15 cellular contexts compared by ENCODE assay signal in genomic region chr10:44991571-44991970, GRCh38. TPM values are rescaled to one million over a fixed set of nuclear protein-coding genes. Genes with fewer than 3 reads are reported as not detected.
DNase-seq lines count a peak whose midpoint lies in the region; ATAC-seq, FAIRE-seq and TF ChIP-seq lines count a peak whose summit lies in the region.
"Had no signal": no experiment of that assay in that cellular context is flagged by ENCODE, and none has a peak within 500 bp of the region (broad histone marks: within the 10 kb centered on the region; RNA-seq: fewer than 3 reads in every experiment).

No MANE protein-coding gene starts in this region.

- intact Hi-C loops in HepG2 (cut with micrococcal nuclease; ENCODE audit: unreplicated experiment) (loop anchor here (5.0 kb wide), 1 partner anchor 59 kb away; no protein-coding TSS in a partner anchor), tibial artery (cut with DNase I; ENCODE audit: low total_unique reads) (no loop called here)

- 93% methylated on average over 5 of the region's 5 CpGs for WGBS in HepG2 (ENCODE audit: low lambda C conversion rate)

- no peak for TF ChIP-seq RAD21 in HepG2 (CRISPR knock-in tag; IDR thresholded peaks at IDR 0.05)

- TF ChIP-seq POLR2A in HepG2 (IDR thresholded peaks at IDR 0.05; ENCODE audit: insufficient read depth in 1 of 2, low read depth in 2 of 2, low read length in 2 of 2), result no peak

- no peak overlapping the region; the same call in 1 of the 2 replicates for H3K9ac ChIP-seq in HepG2 (ENCODE audit: insufficient read depth, low read depth, low read length)

- ATAC-seq in HepG2 (no peak), GM18907 (IDR thresholded peaks at IDR 0.05; ENCODE audit: unreplicated experiment) (no peak)

- TF ChIP-seq EP300 in HepG2 (IDR thresholded peaks at IDR 0.05; ENCODE audit: low read depth in 2 of 2, low read length in 2 of 2), result no peak
- no peak for TF ChIP-seq EP300 in HepG2 (CRISPR knock-in tag; IDR thresholded peaks at IDR 0.05; ENCODE audit: borderline replicate concordance)

- no TSS peak for BruUV-seq in HepG2 (replicated peaks; lab: Mats Ljungman, UMichigan)

- no peaks in the 10 kb centered on the region for H4K20me1 ChIP-seq in HepG2 (ENCODE audit: insufficient read depth, low read length)

- H3K4me1 ChIP-seq in HepG2 (ENCODE audit: insufficient read depth, low read length) (peaks cover 79% of the 10 kb centered on the region), tibial artery (peaks cover 0 to 80% (median 65%) of the 10 kb centered on the region in 4 donors)
- H3K4me1 ChIP-seq: BE2C had no signal

- POLR2A ChIA-PET in HepG2 (lab: Yijun Ruan, JAX), result interaction anchor here (2.8 to 12.0 kb wide), 2 partner anchors 10 to 28 kb away, joined by 9 to 863 read pairs; partner anchors contain the start of gene DEPP1

- in situ Hi-C loops in HepG2 (cut with HindIII; ENCODE audit: extremely low pct_ligation_motif_present, low pct_unique_long_range_greater_than_20kb) (no loop called here), ACHN (cut with HindIII; ENCODE audit: low pct_ligation_motif_present, low pct_unique_long_range_greater_than_20kb, low sequenced_read_pairs) (no loop called here)

- TF ChIP-seq CTCF in HepG2 (CRISPR knock-in tag; IDR thresholded peaks at IDR 0.05) (no peak), tibial artery (IDR thresholded peaks at IDR 0.05) (no peak)

- H3K36me3 ChIP-seq in HepG2 (replicated peaks in 1 of 2; ENCODE audit: control insufficient read depth in 1 of 2, insufficient read depth in 2 of 2, low read length in 2 of 2) (peaks cover 14 to 32% of the 10 kb centered on the region in 2 experiments; a peak in 4 of 5 replicates), tibial artery (peaks cover 0 to 10% (median 0%) of the 10 kb centered on the region in 3 donors)
- H3K36me3 ChIP-seq: BE2C had no signal

- DNase-seq in dermis blood vessel endothelial cell (peak; percentile 42), HepG2 (ENCODE audit: low spot score) (no peak), tibial artery (peak; percentile 64 to 78), ACHN (no peak), activated T-cell treated with anti-CD3 and anti-CD28 coated beads for 4 hours (no peak)
- DNase-seq: activated effector memory CD4-positive, alpha-beta T cell treated with Interleukin-2 at 50 U/mL for 16 hours; BE2C; effector memory CD4-positive, alpha-beta T cell; Karpas-422; NCI-H1436 treated with DMSO at 0.1 percent for 48 hours; NCI-H446 treated with DMSO at 0.1 percent for 48 hours had no signal

- H3K4me3 ChIP-seq in HepG2 (replicated peaks in 1 of 3; ENCODE audit: insufficient read depth in 1 of 3, low read depth in 2 of 3, low read length in 3 of 3) (no peak overlapping the region), tibial artery (no peak overlapping the region)

- H3K27me3 ChIP-seq in HepG2 (ENCODE audit: control insufficient read depth in 1 of 2, insufficient read depth in 2 of 2, low read length in 2 of 2) (no peaks in the 10 kb centered on the region), tibial artery (no peaks in the 10 kb centered on the region)
- H3K27me3 ChIP-seq: BE2C had no signal

- peak overlapping the region; percentile 55 for H3K27ac ChIP-seq in HepG2 (ENCODE audit: extremely low read length, insufficient read depth, low read length)
- peak overlapping the region; percentile 90 to 91 for H3K27ac ChIP-seq in tibial artery
- H3K27ac ChIP-seq: HL-60 had no signal

- CTCF ChIA-PET in HepG2 (lab: Yijun Ruan, JAX; ENCODE audit: low intra/inter-chr PET ratio, low total read pairs), result interaction anchor here (2.2 kb wide), 1 partner anchor 59 kb away, joined by 16 read pairs; no protein-coding TSS in a partner anchor

- no peak for FAIRE-seq in HepG2 (lab: Jason Lieb, UNC)
- FAIRE-seq: frontal cortex, TTC549 had no signal

- H3K79me2 ChIP-seq in HepG2 (ENCODE audit: insufficient read depth, low read length), result no peaks in the 10 kb centered on the region

- H3K9me3 ChIP-seq in HepG2 (ENCODE audit: low read length), result no peaks in the 10 kb centered on the region
- no peaks in the 10 kb centered on the region for H3K9me3 ChIP-seq in tibial artery
- H3K9me3 ChIP-seq: BE2C had no signal

- no peak overlapping the region for H3K4me2 ChIP-seq in HepG2 (ENCODE audit: low read depth, low read length)

- no peak overlapping the region for H2AFZ ChIP-seq in HepG2 (ENCODE audit: low read length)

RNA-seq across cellular contexts. Expression of gene ZNF22, which starts 9.2 kb away (rescaled TPM):
- 53.6 and 54.4 TPM in 2 replicates for total RNA-seq in dermis blood vessel endothelial cell
- 0.40 and 0.58 TPM in 2 replicates for total RNA-seq in HepG2 (2016; rRNA removed; fragmentation: Illumina TruSeq; extraction: Trizol)
- not detected in 2 replicates for total RNA-seq in HepG2 (2016; cell fraction: cytosol; rRNA removed; fragmentation: Illumina TruSeq; extraction: Trizol; ENCODE audit: low read depth)
- total RNA-seq in HepG2 (2016; cell fraction: insoluble cytoplasmic fraction; rRNA removed; fragmentation: Illumina TruSeq; extraction: Trizol), result 0.49 and 0.56 TPM in 2 replicates
- 0.28 and 0.45 TPM in 2 replicates for total RNA-seq in HepG2 (2016; cell fraction: membrane; rRNA removed; fragmentation: Illumina TruSeq; extraction: Trizol)
- 0.75 and 1.2 TPM in 2 replicates for total RNA-seq in HepG2 (2016; cell fraction: nucleus; rRNA removed; fragmentation: Illumina TruSeq; extraction: Trizol)
- polyA plus RNA-seq in HepG2 (2011; rRNA removed), result 1.1 and 1.3 TPM in 2 replicates
- polyA plus RNA-seq in HepG2 (2011; cell fraction: cytosol; rRNA removed), result 0.35 and 0.77 TPM in 2 replicates
- polyA plus RNA-seq in HepG2 (2011; cell fraction: nucleus; rRNA removed), result 1.2 and 1.7 TPM in 2 replicates
- polyA plus RNA-seq in HepG2 (2012), result 1.6 and 2.5 TPM in 2 replicates
- 0.07 and 0.09 TPM in 2 replicates for polyA plus RNA-seq in HepG2 (2016; cell fraction: cytosol; fragmentation: Illumina TruSeq; extraction: Trizol; ENCODE audit: low read depth)
- polyA plus RNA-seq in HepG2 (2016; cell fraction: insoluble cytoplasmic fraction; fragmentation: Illumina TruSeq; extraction: Trizol; ENCODE audit: low read depth), result 0.60 and 0.62 TPM in 2 replicates
- polyA plus RNA-seq in HepG2 (2016; cell fraction: membrane; fragmentation: Illumina TruSeq; extraction: Trizol; ENCODE audit: low read depth), result 0.22 and 0.27 TPM in 2 replicates
- polyA plus RNA-seq in HepG2 (2016; cell fraction: nucleus; fragmentation: Illumina TruSeq; extraction: Trizol; ENCODE audit: insufficient read depth, low read depth), result 0.89 and 1.1 TPM in 2 replicates
- not detected in 2 replicates for polyA minus RNA-seq in HepG2 (2011; rRNA and poly(A)+ RNA removed; ENCODE audit: low replicate concordance)
- polyA minus RNA-seq in HepG2 (2011; cell fraction: cytosol; rRNA and poly(A)+ RNA removed), result not detected in 2 replicates
- polyA minus RNA-seq in HepG2 (2011; cell fraction: nucleus; rRNA and poly(A)+ RNA removed), result 2.2 and 2.4 TPM in 2 replicates

RNA-seq across cellular contexts. Expression of gene DEPP1, which starts 13.0 kb away (rescaled TPM):
- total RNA-seq in dermis blood vessel endothelial cell (174 and 360 TPM in 2 replicates), HepG2 (2016; rRNA removed; fragmentation: Illumina TruSeq; extraction: Trizol) (11.2 and 14.8 TPM in 2 replicates)
- total RNA-seq in HepG2 (2016; cell fraction: cytosol; rRNA removed; fragmentation: Illumina TruSeq; extraction: Trizol; ENCODE audit: low read depth), result 3.0 and 5.0 TPM in 2 replicates
- total RNA-seq in HepG2 (2016; cell fraction: insoluble cytoplasmic fraction; rRNA removed; fragmentation: Illumina TruSeq; extraction: Trizol), result 9.0 and 15.3 TPM in 2 replicates
- total RNA-seq in HepG2 (2016; cell fraction: membrane; rRNA removed; fragmentation: Illumina TruSeq; extraction: Trizol), result 9.0 and 9.3 TPM in 2 replicates
- total RNA-seq in HepG2 (2016; cell fraction: nucleus; rRNA removed; fragmentation: Illumina TruSeq; extraction: Trizol), result 15.1 and 16.0 TPM in 2 replicates
- 270 and 338 TPM in 2 replicates for polyA plus RNA-seq in HepG2 (2011; rRNA removed)
- 261 and 317 TPM in 2 replicates for polyA plus RNA-seq in HepG2 (2011; cell fraction: cytosol; rRNA removed)
- 103 and 135 TPM in 2 replicates for polyA plus RNA-seq in HepG2 (2011; cell fraction: nucleus; rRNA removed)
- 132 and 232 TPM in 2 replicates for polyA plus RNA-seq in HepG2 (2012)
- polyA plus RNA-seq in HepG2 (2016; cell fraction: cytosol; fragmentation: Illumina TruSeq; extraction: Trizol; ENCODE audit: low read depth), result 2.0 and 2.5 TPM in 2 replicates
- polyA plus RNA-seq in HepG2 (2016; cell fraction: insoluble cytoplasmic fraction; fragmentation: Illumina TruSeq; extraction: Trizol; ENCODE audit: low read depth), result 9.3 and 11.2 TPM in 2 replicates
- polyA plus RNA-seq in HepG2 (2016; cell fraction: membrane; fragmentation: Illumina TruSeq; extraction: Trizol; ENCODE audit: low read depth), result 3.6 and 5.2 TPM in 2 replicates
- polyA plus RNA-seq in HepG2 (2016; cell fraction: nucleus; fragmentation: Illumina TruSeq; extraction: Trizol; ENCODE audit: insufficient read depth, low read depth), result 13.4 and 15.5 TPM in 2 replicates
- 1.8 and 739 TPM in 2 replicates for polyA minus RNA-seq in HepG2 (2011; rRNA and poly(A)+ RNA removed; ENCODE audit: low replicate concordance)
- 249 and 254 TPM in 2 replicates for polyA minus RNA-seq in HepG2 (2011; cell fraction: cytosol; rRNA and poly(A)+ RNA removed)
- 107 and 142 TPM in 2 replicates for polyA minus RNA-seq in HepG2 (2011; cell fraction: nucleus; rRNA and poly(A)+ RNA removed)

RNA-seq across cellular contexts. Expression of gene RASSF4, which starts 32.0 kb away (rescaled TPM):
- total RNA-seq in dermis blood vessel endothelial cell (13.1 and 24.8 TPM in 2 replicates), HepG2 (2016; rRNA removed; fragmentation: Illumina TruSeq; extraction: Trizol) (49.9 and 51.7 TPM in 2 replicates)
- total RNA-seq in HepG2 (2016; cell fraction: cytosol; rRNA removed; fragmentation: Illumina TruSeq; extraction: Trizol; ENCODE audit: low read depth), result 22.4 and 22.8 TPM in 2 replicates
- 49.9 and 50.1 TPM in 2 replicates for total RNA-seq in HepG2 (2016; cell fraction: insoluble cytoplasmic fraction; rRNA removed; fragmentation: Illumina TruSeq; extraction: Trizol)
- 39.2 and 45.6 TPM in 2 replicates for total RNA-seq in HepG2 (2016; cell fraction: membrane; rRNA removed; fragmentation: Illumina TruSeq; extraction: Trizol)
- 52.1 and 54.6 TPM in 2 replicates for total RNA-seq in HepG2 (2016; cell fraction: nucleus; rRNA removed; fragmentation: Illumina TruSeq; extraction: Trizol)
- polyA plus RNA-seq in HepG2 (2011; rRNA removed), result 34.0 and 39.7 TPM in 2 replicates
- 20.4 and 25.8 TPM in 2 replicates for polyA plus RNA-seq in HepG2 (2011; cell fraction: cytosol; rRNA removed)
- polyA plus RNA-seq in HepG2 (2011; cell fraction: nucleus; rRNA removed), result 140 TPM in 2 replicates
- 25.0 and 26.7 TPM in 2 replicates for polyA plus RNA-seq in HepG2 (2012)
- polyA plus RNA-seq in HepG2 (2016; cell fraction: cytosol; fragmentation: Illumina TruSeq; extraction: Trizol; ENCODE audit: low read depth), result 18.5 and 22.5 TPM in 2 replicates
- polyA plus RNA-seq in HepG2 (2016; cell fraction: insoluble cytoplasmic fraction; fragmentation: Illumina TruSeq; extraction: Trizol; ENCODE audit: low read depth), result 53.5 and 57.9 TPM in 2 replicates
- polyA plus RNA-seq in HepG2 (2016; cell fraction: membrane; fragmentation: Illumina TruSeq; extraction: Trizol; ENCODE audit: low read depth), result 31.2 and 31.3 TPM in 2 replicates
- polyA plus RNA-seq in HepG2 (2016; cell fraction: nucleus; fragmentation: Illumina TruSeq; extraction: Trizol; ENCODE audit: insufficient read depth, low read depth), result 84.5 and 98.6 TPM in 2 replicates
- polyA minus RNA-seq in HepG2 (2011; rRNA and poly(A)+ RNA removed; ENCODE audit: low replicate concordance), result 0.12 and 67.0 TPM in 2 replicates
- polyA minus RNA-seq in HepG2 (2011; cell fraction: cytosol; rRNA and poly(A)+ RNA removed), result 13.4 and 16.0 TPM in 2 replicates
- 74.3 and 88.9 TPM in 2 replicates for polyA minus RNA-seq in HepG2 (2011; cell fraction: nucleus; rRNA and poly(A)+ RNA removed)

Comparison
In these comparisons a context has a peak if more than half of its experiments do, and no peak if none do; other contexts are left out.
1. DNase-seq: peak in dermis blood vessel endothelial cell (single experiment) and tibial artery (2 of 2); none in HepG2 (single experiment), ACHN (single experiment) and activated T-cell treated with anti-CD3 and anti-CD28 coated beads for 4 hours (single experiment).
2. RNA of gene ZNF22, which starts 9.2 kb away (total RNA-seq): 53.6 to 54.4 TPM in dermis blood vessel endothelial cell; 0.28 to 1.2 TPM in HepG2; every median in the first group is over 10 times any median in the second.
3. RNA of gene DEPP1, which starts 13.0 kb away (total RNA-seq): 174 to 360 TPM in dermis blood vessel endothelial cell; 3.0 to 16.0 TPM in HepG2; every median in the first group is over 10 times any median in the second.